In genomic region chr14:73728106-73729014, GRCh38 we compare ENCODE assay signal across 8 cellular contexts. TPM values are rescaled to one million over a fixed set of nuclear protein-coding genes. Genes with fewer than 3 reads are reported as not detected.
DNase-seq lines count a peak whose midpoint lies in the region; ATAC-seq, FAIRE-seq and TF ChIP-seq lines count a peak whose summit lies in the region.

No MANE protein-coding gene starts in this region.

- peak overlapping the region; percentile 28 for H3K4me2 ChIP-seq in astrocyte (ENCODE audit: low read length)

- intact Hi-C loops in sciatic nerve (cut with DNase I) = loop anchor here (5.0 to 10.0 kb wide), 2 partner anchors 99 to 216 kb away; no protein-coding TSS in a partner anchor

- H3K27me3 Mint-ChIP-seq in astrocyte (ENCODE audit: low read depth, unreplicated experiment) = no peaks in the 10 kb centered on the region

- peak overlapping the region; percentile 67 for H3K27ac Mint-ChIP-seq in astrocyte (ENCODE audit: unreplicated experiment)

- peaks cover 47% of the 10 kb centered on the region for H4K20me1 ChIP-seq in astrocyte (ENCODE audit: insufficient read depth, low read length)

- H3K27ac ChIP-seq in astrocyte (ENCODE audit: low read depth, low read length) = no peak overlapping the region

- peaks cover 50% of the 10 kb centered on the region for H3K4me1 ChIP-seq in astrocyte (ENCODE audit: insufficient read depth, low read length)

- no peak overlapping the region for H3K4me3 Mint-ChIP-seq in astrocyte (ENCODE audit: unreplicated experiment)

- peaks cover 23% of the 10 kb centered on the region for H3K36me3 Mint-ChIP-seq in astrocyte (ENCODE audit: low read depth, unreplicated experiment)

- DNase-seq in AG09309 (ENCODE audit: low read depth) = no peak
- DNase-seq in NCI-H1694 (lab: John Stamatoyannopoulos, UW) = peak; percentile 87
- peak; percentile 96 for DNase-seq in T-helper 9 cell
- no peak for DNase-seq in astrocyte (ENCODE audit: low read depth)
- DNase-seq in hepatic stellate cell (ENCODE audit: low spot score) = peak; percentile 86
- peak; percentile 94 for DNase-seq in sciatic nerve (ENCODE audit: low spot score)

- no peaks in the 10 kb centered on the region for H3K27me3 ChIP-seq in astrocyte (ENCODE audit: insufficient read depth, low read length)

- no peak overlapping the region for H3K4me3 ChIP-seq in AG09309 (ENCODE audit: control insufficient read depth, low read depth, low read length)
- H3K4me3 ChIP-seq in astrocyte (ENCODE audit: insufficient read depth, low read depth, low read length) = no peak overlapping the region

- H3K36me3 ChIP-seq in astrocyte (ENCODE audit: insufficient read depth, low read length) = peaks cover 25% of the 10 kb centered on the region

- peak; percentile 92 for TF ChIP-seq CTCF in AG09309 (IDR thresholded peaks at IDR 0.05; ENCODE audit: control insufficient read depth, insufficient read depth, low read depth, low read length, missing control alignments)
- TF ChIP-seq CTCF in astrocyte (IDR thresholded peaks at IDR 0.05; ENCODE audit: insufficient read depth, low read depth, low read length) = peak; percentile 95

- peaks cover 35% of the 10 kb centered on the region for H3K79me2 ChIP-seq in astrocyte (ENCODE audit: insufficient read depth, low read length)

- H3K4me1 Mint-ChIP-seq in astrocyte (ENCODE audit: low read depth, unreplicated experiment) = peaks cover 37% of the 10 kb centered on the region

- no peak overlapping the region for H2AFZ ChIP-seq in astrocyte (ENCODE audit: low read depth, low read length)

- ATAC-seq in GM19324 (IDR thresholded peaks at IDR 0.05; ENCODE audit: low FRiP score, unreplicated experiment) (peak; percentile 49), sciatic nerve (peak; percentile 71), GM21717 (IDR thresholded peaks at IDR 0.05; ENCODE audit: unreplicated experiment) (no peak)

- FAIRE-seq in astrocyte (lab: Jason Lieb, UNC) = peak; percentile 66

- no peaks in the 10 kb centered on the region for H3K9me3 Mint-ChIP-seq in astrocyte (ENCODE audit: unreplicated experiment)

- no peaks in the 10 kb centered on the region for H3K9me3 ChIP-seq in astrocyte (ENCODE audit: insufficient read depth, low read depth, low read length)

- H3K9ac ChIP-seq in astrocyte (ENCODE audit: low read length) = peak overlapping the region; percentile 37

RNA-seq across cellular contexts. Expression of gene PNMA1, which starts 14.2 kb away (rescaled TPM):
- 67.4 and 74.3 TPM in 2 replicates for total RNA-seq in astrocyte
- 46.1 TPM for total RNA-seq in sciatic nerve

Comparison
In these comparisons a context has a peak if more than half of its experiments do, and no peak if none do; other contexts are left out.
1. DNase-seq: peak in NCI-H1694 (single experiment), T-helper 9 cell (single experiment), hepatic stellate cell (single experiment) and sciatic nerve (single experiment); none in AG09309 (single experiment) and astrocyte (single experiment).